Comparison of ENCODE assay signal across 23 cellular contexts in the genomic region with DNA sequence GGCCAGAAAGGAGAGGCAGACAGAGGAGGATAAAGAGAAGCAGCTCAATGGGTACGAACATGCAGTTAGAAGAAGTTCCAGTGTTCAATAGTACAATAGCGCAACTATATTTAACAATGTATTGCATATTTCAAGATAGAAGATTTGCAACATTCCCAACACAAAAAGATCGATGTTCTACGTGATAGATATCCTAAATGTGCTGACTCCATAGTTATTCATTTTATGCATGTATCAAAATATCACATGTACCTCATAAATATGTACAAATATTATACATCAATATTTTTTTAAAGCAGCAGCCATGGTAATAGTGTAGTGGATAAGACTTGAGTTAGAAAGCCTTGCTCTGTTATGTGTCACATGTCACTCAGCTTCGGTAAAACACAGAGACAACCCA.
DNase-seq lines count a peak whose midpoint lies in the region; ATAC-seq, FAIRE-seq and TF ChIP-seq lines count a peak whose summit lies in the region.
"Had no signal": no experiment of that assay in that cellular context is flagged by ENCODE, and none has a peak within 500 bp of the region (broad histone marks: within the 10 kb centered on the region; RNA-seq: fewer than 3 reads in every experiment).

No MANE protein-coding gene starts in this region.

- no peak for TF ChIP-seq EP300 in A549 (IDR thresholded peaks at IDR 0.05)

- H3K36me3 Mint-ChIP-seq in H9 (ENCODE audit: insufficient read depth in 1 of 3, low read depth in 3 of 3), result no peaks in the 10 kb centered on the region
- H3K36me3 Mint-ChIP-seq in activated CD4-positive, alpha-beta T cell treated with anti-CD3 and anti-CD28 coated beads, Interleukin-2, amount 10 ng/mL, durations not matched to agents 7 days and 5 days (ENCODE audit: low read depth), result no peaks in the 10 kb centered on the region
- H3K36me3 Mint-ChIP-seq: CD14-positive monocyte; CD8-positive, alpha-beta memory T cell had no signal

- H3K4me3 ChIP-seq in A549, result no peak overlapping the region
- no peak overlapping the region for H3K4me3 ChIP-seq in OCI-LY3 (ENCODE audit: low read length)
- H3K4me3 ChIP-seq: BLaER1 treated with 17β-estradiol and CSF1 and Interleukin-3, amounts not matched to agents 10 nM and 100 nM; GM12878 had no signal

- H2BK15ac ChIP-seq in H9 (ENCODE audit: low read depth, low read length), result no peak overlapping the region

- H3K14ac ChIP-seq in H9 (ENCODE audit: insufficient read depth, low read length), result no peak overlapping the region

- H3K4ac ChIP-seq in H9 (ENCODE audit: low read depth, low read length), result no peak overlapping the region

- TF ChIP-seq POLR2A in A549 (IDR thresholded peaks at IDR 0.05; ENCODE audit: low read length), result no peak

- ATAC-seq in A549 (no peak), GM21447 (IDR thresholded peaks at IDR 0.05; ENCODE audit: unreplicated experiment) (no peak)
- ATAC-seq: GM12878 had no signal

- no peak overlapping the region for H3K27ac Mint-ChIP-seq in H9
- no peak overlapping the region for H3K27ac Mint-ChIP-seq in activated CD4-positive, alpha-beta T cell treated with anti-CD3 and anti-CD28 coated beads, Interleukin-2, amount 10 ng/mL, durations not matched to agents 7 days and 5 days
- H3K27ac Mint-ChIP-seq: CD14-positive monocyte; CD4-positive, alpha-beta T cell; CD8-positive, alpha-beta memory T cell had no signal

- H3K4me2 ChIP-seq in A549 (no peak overlapping the region), H9 (ENCODE audit: insufficient read depth, insufficient read length, low read length) (no peak overlapping the region), OCI-LY3 (ENCODE audit: low read length) (peak overlapping the region; percentile 1)
- H3K4me2 ChIP-seq: BLaER1 treated with 17β-estradiol and CSF1 and Interleukin-3, amounts not matched to agents 10 nM and 100 nM had no signal

- H3K36me3 ChIP-seq in OCI-LY3 (replicated peaks; ENCODE audit: low read depth, low read length), result no peaks in the 10 kb centered on the region
- H3K36me3 ChIP-seq: BE2C; BLaER1 treated with 17β-estradiol and CSF1 and Interleukin-3, amounts not matched to agents 10 nM and 100 nM had no signal

- no peak overlapping the region for H2BK120ac ChIP-seq in H9 (ENCODE audit: low read depth, low read length, poor library complexity, severe bottlenecking)

- H3K9me3 ChIP-seq in A549, result no peaks in the 10 kb centered on the region
- H3K9me3 ChIP-seq in H9 (ENCODE audit: control insufficient read depth, low read depth, low read length), result no peaks in the 10 kb centered on the region
- H3K9me3 ChIP-seq in OCI-LY3 (ENCODE audit: insufficient read depth, low read length), result no peaks in the 10 kb centered on the region
- H3K9me3 ChIP-seq: BE2C had no signal

- no peaks in the 10 kb centered on the region for H3K23me2 ChIP-seq in H9 (ENCODE audit: insufficient read length, low read depth, low read length, poor library complexity, severe bottlenecking)

- H3K79me2 ChIP-seq in H9 (ENCODE audit: insufficient read depth, low read length) (no peaks in the 10 kb centered on the region), OCI-LY3 (ENCODE audit: low read length) (no peaks in the 10 kb centered on the region)

- H2AFZ ChIP-seq in H9 (ENCODE audit: low read length), result no peak overlapping the region
- H2AFZ ChIP-seq in OCI-LY3 (ENCODE audit: low read depth, low read length), result 0 out of 2 replicates have a peak overlapping the region, but pooled peaks have one; percentile 0

- H3K27me3 ChIP-seq in H9 (ENCODE audit: insufficient read depth, low read length) (no peaks in the 10 kb centered on the region), OCI-LY3 (ENCODE audit: low read depth, low read length) (peaks cover 13% of the 10 kb centered on the region; the same call in 1 of the 2 replicates)
- H3K27me3 ChIP-seq: BE2C; BLaER1 treated with 17β-estradiol and CSF1 and Interleukin-3, amounts not matched to agents 10 nM and 100 nM had no signal

- H4K8ac ChIP-seq in H9 (replicated peaks; ENCODE audit: insufficient read length, low read depth, low read length), result no peak overlapping the region

- POLR2A ChIA-PET in A549 (lab: Yijun Ruan, JAX), result no interaction called here
- POLR2A ChIA-PET in activated CD4-positive, alpha-beta T cell treated with anti-CD3 and anti-CD28 coated beads, Interleukin-2, amount 10 ng/mL, durations not matched to agents 7 days and 5 days (lab: Charles Lee), result no interaction called here

- peaks cover 2% of the 10 kb centered on the region in 2 experiments for H3K4me1 Mint-ChIP-seq in H9
- H3K4me1 Mint-ChIP-seq in activated CD4-positive, alpha-beta T cell treated with anti-CD3 and anti-CD28 coated beads, Interleukin-2, amount 10 ng/mL, durations not matched to agents 7 days and 5 days, result peaks cover 5% of the 10 kb centered on the region

- H3K4me1 ChIP-seq in A549 (no peaks in the 10 kb centered on the region), H9 (ENCODE audit: insufficient read depth, low read length) (no peaks in the 10 kb centered on the region), OCI-LY3 (ENCODE audit: low read length) (peaks cover 2% of the 10 kb centered on the region)
- H3K4me1 ChIP-seq: BE2C; BLaER1 treated with 17β-estradiol and CSF1 and Interleukin-3, amounts not matched to agents 10 nM and 100 nM had no signal

- H2BK12ac ChIP-seq in H9 (ENCODE audit: insufficient read length, low read depth, low read length), result no peak overlapping the region

- DNase-seq in A549 (ENCODE audit: low read depth in 1 of 2, low spot score in 1 of 2) (no peak), H9 (no peak)
- DNase-seq in stimulated activated CD4-positive, alpha-beta T cell treated with anti-CD3 and anti-CD28 coated beads, Interleukin-12 subunit alpha, Interleukin-12 subunit beta, amount 100 ng/mL, for 4 hours, result no peak
- DNase-seq in activated CD4-positive, alpha-beta T cell treated with anti-CD3 and anti-CD28 coated beads, Interleukin-2, amount 10 ng/mL, durations not matched to agents 7 days and 5 days, result no peak
- DNase-seq: ACHN; AML-193; BE2C; CD4-positive, alpha-beta T cell; CD8-positive, alpha-beta memory T cell; DMS 273 treated with DMSO at 0.1 percent for 48 hours; DMS79; EL; GDM1; GOT3; HCEC 1CT had no signal

- no peak overlapping the region for H3K9ac ChIP-seq in H9 (ENCODE audit: extremely low read depth, insufficient read length, low read length)
- no peak overlapping the region for H3K9ac ChIP-seq in OCI-LY3 (ENCODE audit: low read length)
- H3K9ac ChIP-seq: BLaER1 treated with 17β-estradiol and CSF1 and Interleukin-3, amounts not matched to agents 10 nM and 100 nM had no signal

- H3K23ac ChIP-seq in H9 (ENCODE audit: insufficient read length, low read depth, low read length), result no peak overlapping the region

- TF ChIP-seq RAD21 in A549 (conservative IDR thresholded peaks at IDR 0.05 in 1 of 2, IDR thresholded peaks at IDR 0.05 in 1 of 2), result no peak

- H3K4me3 Mint-ChIP-seq in H9, result no peak overlapping the region
- no peak overlapping the region for H3K4me3 Mint-ChIP-seq in activated CD4-positive, alpha-beta T cell treated with anti-CD3 and anti-CD28 coated beads, Interleukin-2, amount 10 ng/mL, durations not matched to agents 7 days and 5 days
- H3K4me3 Mint-ChIP-seq: CD14-positive monocyte; CD4-positive, alpha-beta T cell; CD8-positive, alpha-beta memory T cell had no signal

- no peak overlapping the region for H2AK5ac ChIP-seq in H9 (ENCODE audit: insufficient read length, low read length)

- no peak overlapping the region for H4K91ac ChIP-seq in H9 (ENCODE audit: insufficient read length, low read depth, low read length)

- H3K27me3 Mint-ChIP-seq in H9 (ENCODE audit: low read depth), result no peaks in the 10 kb centered on the region
- peaks cover 27% of the 10 kb centered on the region for H3K27me3 Mint-ChIP-seq in activated CD4-positive, alpha-beta T cell treated with anti-CD3 and anti-CD28 coated beads, Interleukin-2, amount 10 ng/mL, durations not matched to agents 7 days and 5 days

- no peak overlapping the region for H3T11ph ChIP-seq in H9 (ENCODE audit: low read length)

- H4K20me1 ChIP-seq in H9 (ENCODE audit: control insufficient read depth, insufficient read depth, insufficient read length) (no peaks in the 10 kb centered on the region), OCI-LY3 (ENCODE audit: insufficient read depth, low read length) (no peaks in the 10 kb centered on the region)
- H4K20me1 ChIP-seq: BLaER1 treated with 17β-estradiol and CSF1 and Interleukin-3, amounts not matched to agents 10 nM and 100 nM had no signal

- WGBS in A549 (ENCODE audit: missing lambda C conversion rate), result 63% methylated on average over 5 of the region's 5 CpGs
- no CpG with 5 or more reads among the region's 5 CpGs for WGBS in H9 (ENCODE audit: extremely low coverage, insufficient read length, low lambda C conversion rate)

- no peak for FAIRE-seq in A549 (lab: Jason Lieb, UNC)
- FAIRE-seq: D721Med, GM12878, GM19239, H54 had no signal

- TF ChIP-seq CTCF in A549 (IDR thresholded peaks at IDR 0.05) (no peak), H9 (conservative IDR thresholded peaks at IDR 0.05) (no peak), OCI-LY3 (IDR thresholded peaks at IDR 0.05; ENCODE audit: low read depth, low read length) (no peak)

- no peak overlapping the region for H3K18ac ChIP-seq in H9 (ENCODE audit: insufficient read length, low read depth, low read length)

- no peak overlapping the region for H3K56ac ChIP-seq in H9 (ENCODE audit: insufficient read length, low read depth, low read length)

- no peak overlapping the region for H3K27ac ChIP-seq in A549
- no peak overlapping the region for H3K27ac ChIP-seq in H9 (ENCODE audit: insufficient read length, low read depth, low read length)
- no peak overlapping the region for H3K27ac ChIP-seq in OCI-LY3 (ENCODE audit: low read length)
- H3K27ac ChIP-seq: BLaER1 treated with 17β-estradiol and CSF1 and Interleukin-3, amounts not matched to agents 10 nM and 100 nM had no signal

- no peaks in the 10 kb centered on the region for H3K9me3 Mint-ChIP-seq in H9
- no peaks in the 10 kb centered on the region for H3K9me3 Mint-ChIP-seq in activated CD4-positive, alpha-beta T cell treated with anti-CD3 and anti-CD28 coated beads, Interleukin-2, amount 10 ng/mL, durations not matched to agents 7 days and 5 days
- H3K9me3 Mint-ChIP-seq: CD4-positive, alpha-beta T cell; CD8-positive, alpha-beta memory T cell had no signal

- H4K5ac ChIP-seq in H9 (ENCODE audit: insufficient read length, low read depth, low read length), result peak overlapping the region; percentile 60

- H2BK20ac ChIP-seq in H9 (ENCODE audit: low read depth, low read length, poor library complexity, severe bottlenecking), result no peak overlapping the region

- CTCF ChIA-PET in A549 (lab: Yijun Ruan, JAX), result no interaction called here
- CTCF ChIA-PET in activated CD4-positive, alpha-beta T cell treated with anti-CD3 and anti-CD28 coated beads, Interleukin-2, amount 10 ng/mL, durations not matched to agents 7 days and 5 days (lab: Charles Lee), result no interaction called here

- no peak overlapping the region for H2BK5ac ChIP-seq in H9 (ENCODE audit: insufficient read length, low read length)

- H3K79me1 ChIP-seq in H9 (ENCODE audit: insufficient read depth, low read depth, low read length, poor library complexity, severe bottlenecking), result no peaks in the 10 kb centered on the region

TF ChIP-seq in A549, 52 proteins besides CTCF, POLR2A, EP300 and RAD21 (continues in another document):
- TF ChIP-seq RFX5 (IDR thresholded peaks at IDR 0.05) (no peak), ZSCAN20 (CRISPR knock-in tag; IDR thresholded peaks at IDR 0.05) (no peak)
